ENCODE assay signal across 1 cellular context in genomic region chr5:143471041-143471509, GRCh38.
TF ChIP-seq lines count a peak whose summit lies in the region.

No MANE protein-coding gene starts in this region.

TF ChIP-seq in SK-N-SH, 30 proteins besides CTCF, POLR2A, EP300 and RAD21 (continued from another document):
- TF ChIP-seq IRF3 (IDR thresholded peaks at IDR 0.05; ENCODE audit: low read depth, low read length) (no peak), TCF12 (IDR thresholded peaks at IDR 0.05) (no peak), GABPA (IDR thresholded peaks at IDR 0.05; ENCODE audit: low read depth) (no peak), FOSL2 (IDR thresholded peaks at IDR 0.05; ENCODE audit: borderline replicate concordance, low read depth) (no peak), MEF2A (IDR thresholded peaks at IDR 0.05; ENCODE audit: borderline replicate concordance, low read depth) (no peak), NRF1 (IDR thresholded peaks at IDR 0.05; ENCODE audit: low read depth, low read length) (no peak), RXRA (IDR thresholded peaks at IDR 0.05; ENCODE audit: borderline replicate concordance, low read depth) (no peak), CHD2 (IDR thresholded peaks at IDR 0.05; ENCODE audit: low read length, partially characterized antibody) (no peak), RCOR1 (IDR thresholded peaks at IDR 0.05; ENCODE audit: low read length) (no peak)
- TF ChIP-seq, protein P1, sequence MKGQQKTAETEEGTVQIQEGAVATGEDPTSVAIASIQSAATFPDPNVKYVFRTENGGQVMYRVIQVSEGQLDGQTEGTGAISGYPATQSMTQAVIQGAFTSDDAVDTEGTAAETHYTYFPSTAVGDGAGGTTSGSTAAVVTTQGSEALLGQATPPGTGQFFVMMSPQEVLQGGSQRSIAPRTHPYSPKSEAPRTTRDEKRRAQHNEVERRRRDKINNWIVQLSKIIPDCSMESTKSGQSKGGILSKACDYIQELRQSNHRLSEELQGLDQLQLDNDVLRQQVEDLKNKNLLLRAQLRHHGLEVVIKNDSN (IDR thresholded peaks at IDR 0.05; ENCODE audit: borderline replicate concordance, low read depth) = no peak
